ENCODE assay signal across 21 cellular contexts in the genomic region with DNA sequence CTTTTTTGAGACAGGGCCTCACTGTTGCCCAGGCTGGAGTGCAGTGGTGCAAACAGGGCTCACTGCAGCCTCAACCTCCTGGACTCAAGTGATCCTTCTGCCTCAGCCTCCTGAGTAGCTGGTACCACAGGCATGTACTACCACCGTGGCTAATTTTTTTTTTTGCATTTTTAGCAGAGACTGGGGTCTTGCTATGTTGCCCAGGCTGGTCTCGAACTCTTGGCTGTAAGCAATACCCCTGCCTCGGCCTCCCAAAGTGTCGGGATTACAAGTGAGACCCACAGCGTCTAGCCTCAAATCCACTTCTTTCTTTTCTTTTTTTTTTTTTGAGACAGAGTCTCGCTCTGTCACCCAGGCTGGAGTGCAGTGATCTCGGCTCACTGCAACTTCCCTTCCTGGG. TPM values are rescaled to one million over a fixed set of nuclear protein-coding genes. Genes with fewer than 3 reads are reported as not detected.
"Had no signal": no experiment of that assay in that cellular context is flagged by ENCODE, and none has a peak within 500 bp of the region (broad histone marks: within the 10 kb centered on the region; RNA-seq: fewer than 3 reads in every experiment).

No MANE protein-coding gene starts in this region.

RNA-seq across cellular contexts. Expression of a gene that starts 6.6 kb away (rescaled TPM):
- total RNA-seq: naive thymus-derived CD8-positive, alpha-beta T cell; natural killer cell treated with Interleukin-12 subunit alpha and Interleukin-12 subunit beta and Interleukin-15 and Interleukin-18, amount 100 ng/mL, for 72 hours; neural crest cell; omental fat pad; osteocyte; posterior vena cava; pulmonary artery endothelial cell; right atrium auricular region; sciatic nerve; smooth muscle cell; spleen; stomach; subcutaneous adipose tissue; temporal lobe; thoracic aorta; thyroid gland; tibial nerve; upper lobe of left lung; ureter; vagina had no signal
- polyA plus RNA-seq: naive thymus-derived CD8-positive, alpha-beta T cell; pancreas; spleen; stomach had no signal

RNA-seq across cellular contexts. Expression of a gene that starts 28.6 kb away (rescaled TPM):
- total RNA-seq: naive thymus-derived CD8-positive, alpha-beta T cell; natural killer cell treated with Interleukin-12 subunit alpha and Interleukin-12 subunit beta and Interleukin-15 and Interleukin-18, amount 100 ng/mL, for 72 hours; neural crest cell; osteocyte; pulmonary artery endothelial cell had no signal
